20 cellular contexts compared by ENCODE assay signal in the genomic region with DNA sequence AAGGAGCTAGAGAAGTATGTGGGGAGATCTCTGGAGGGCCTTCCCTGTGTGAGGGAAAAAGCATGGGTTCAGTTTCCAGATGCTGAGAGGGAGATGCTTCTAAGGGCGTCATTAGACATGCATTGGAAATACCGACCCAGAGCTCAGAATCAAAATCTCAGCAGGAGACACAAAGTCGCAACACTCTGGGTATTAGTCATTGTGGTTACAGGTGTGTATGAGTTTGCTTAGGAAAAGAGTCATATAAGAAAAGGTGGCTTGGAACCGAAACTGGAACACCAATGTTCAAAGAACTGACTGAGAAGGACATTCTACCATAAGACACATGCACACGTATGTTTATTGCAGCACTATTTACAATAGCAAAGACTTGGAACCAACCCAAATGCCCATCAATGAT.
DNase-seq lines count a peak whose midpoint lies in the region; ATAC-seq and TF ChIP-seq lines count a peak whose summit lies in the region.
"Had no signal": no experiment of that assay in that cellular context is flagged by ENCODE, and none has a peak within 500 bp of the region (broad histone marks: within the 10 kb centered on the region; RNA-seq: fewer than 3 reads in every experiment).

No MANE protein-coding gene starts in this region.

- H3K27me3 ChIP-seq in RWPE2 (ENCODE audit: insufficient read depth, poor library complexity, severe bottlenecking) (no peaks in the 10 kb centered on the region), right cardiac atrium (ENCODE audit: control insufficient read depth, insufficient read depth) (no peaks in the 10 kb centered on the region), right lobe of liver (no peaks in the 10 kb centered on the region)
- H3K27me3 ChIP-seq: colonic mucosa, gastrocnemius medialis had no signal

- intact Hi-C loops in right cardiac atrium (cut with DNase I) (no loop called here), right lobe of liver (cut with DNase I) (no loop called here)

- ATAC-seq in GM18502 (IDR thresholded peaks at IDR 0.05; ENCODE audit: poor library complexity, unreplicated experiment): peak; percentile 98
- ATAC-seq in GM21360 (IDR thresholded peaks at IDR 0.05; ENCODE audit: unreplicated experiment): peak; percentile 83
- ATAC-seq in HG03175 (IDR thresholded peaks at IDR 0.05; ENCODE audit: unreplicated experiment): peak; percentile 66
- ATAC-seq in RWPE2 (ENCODE audit: low read depth): peak; percentile 87
- ATAC-seq in right cardiac atrium: no peak
- no peak for ATAC-seq in right lobe of liver
- ATAC-seq: activated T-helper 17 cell treated with anti-CD3 and anti-CD28 coated beads, Interleukin-2, amount 50 U/mL, for 72 hours; gastrocnemius medialis; HepG2; lower lobe of right lung; naive thymus-derived CD4-positive, alpha-beta T cell had no signal

- TF ChIP-seq POLR2A in right lobe of liver (IDR thresholded peaks at IDR 0.05): no peak

- 94% methylated on average over 5 of the region's 5 CpGs for WGBS in right cardiac atrium
- WGBS in right lobe of liver (ENCODE audit: insufficient coverage, low coverage, low lambda C conversion rate, missing lambda C conversion rate): 79% methylated on average over 5 of the region's 5 CpGs

- H3K4me3 ChIP-seq in RWPE2 (ENCODE audit: severe bottlenecking) (no peak overlapping the region), right cardiac atrium (ENCODE audit: low read length) (no peak overlapping the region), right lobe of liver (no peak overlapping the region)
- H3K4me3 ChIP-seq: colonic mucosa, gastrocnemius medialis, lower lobe of right lung had no signal

- peak overlapping the region; percentile 90 for H3K27ac ChIP-seq in RWPE2 (ENCODE audit: poor library complexity, severe bottlenecking)
- no peak overlapping the region for H3K27ac ChIP-seq in right cardiac atrium (ENCODE audit: low read length)
- no peak overlapping the region for H3K27ac ChIP-seq in right lobe of liver
- H3K27ac ChIP-seq: colonic mucosa, gastrocnemius medialis, lower lobe of right lung had no signal

- TF ChIP-seq CTCF in RWPE2 (IDR thresholded peaks at IDR 0.05; ENCODE audit: poor library complexity, severe bottlenecking) (no peak), right lobe of liver (IDR thresholded peaks at IDR 0.05) (no peak)

- DNase-seq in RWPE2 (ENCODE audit: low spot score): no peak
- DNase-seq in activated gamma-delta T cell (lab: John Stamatoyannopoulos, UW): no peak
- DNase-seq in right cardiac atrium: no peak
- no peak for DNase-seq in right lobe of liver
- DNase-seq in activated CD4-positive, alpha-beta T cell treated with anti-CD3 and anti-CD28 coated beads for 1 hour: no peak
- DNase-seq: aorta; CD8-positive, alpha-beta memory T cell; colonic mucosa; EL; gastrocnemius medialis; lower lobe of right lung; naive thymus-derived CD4-positive, alpha-beta T cell; NCI-H1048; NCI-H748 treated with DMSO at 0.1 percent for 48 hours; T-helper 1 cell had no signal

- H3K9me3 ChIP-seq in RWPE2 (ENCODE audit: severe bottlenecking) (no peaks in the 10 kb centered on the region), right cardiac atrium (ENCODE audit: control insufficient read depth, low read length) (no peaks in the 10 kb centered on the region), right lobe of liver (no peaks in the 10 kb centered on the region)
- H3K9me3 ChIP-seq: colonic mucosa, gastrocnemius medialis, lower lobe of right lung had no signal

- H3K4me1 ChIP-seq in RWPE2 (ENCODE audit: insufficient read depth, poor library complexity, severe bottlenecking): peaks cover 22% of the 10 kb centered on the region
- H3K4me1 ChIP-seq in right cardiac atrium (ENCODE audit: control insufficient read depth, insufficient read depth, low read length): no peaks in the 10 kb centered on the region
- H3K4me1 ChIP-seq in right lobe of liver: no peaks in the 10 kb centered on the region
- H3K4me1 ChIP-seq: colonic mucosa, gastrocnemius medialis, lower lobe of right lung had no signal

- no peaks in the 10 kb centered on the region for H3K36me3 ChIP-seq in RWPE2 (ENCODE audit: low read depth)
- no peaks in the 10 kb centered on the region for H3K36me3 ChIP-seq in right lobe of liver
- H3K36me3 ChIP-seq: colonic mucosa, gastrocnemius medialis, lower lobe of right lung had no signal

Comparison
In these comparisons a context has a peak if more than half of its experiments do, and no peak if none do; other contexts are left out.
1. ATAC-seq: peak in GM18502 (single experiment), GM21360 (single experiment), HG03175 (single experiment) and RWPE2 (single experiment); none in right cardiac atrium (0 of 2) and right lobe of liver (0 of 4).